ENCODE assay signal across 17 cellular contexts in genomic region chr16:79261944-79262552, GRCh38.
"Had no signal": no experiment of that assay in that cellular context is flagged by ENCODE, and none has a peak within 500 bp of the region (broad histone marks: within the 10 kb centered on the region; RNA-seq: fewer than 3 reads in every experiment).

No MANE protein-coding gene starts in this region.

- H3K27ac Mint-ChIP-seq: activated naive CD8-positive, alpha-beta T cell; activated T-cell treated with anti-CD3 and anti-CD28 coated beads, Interleukin-2, amount 50 U/mL, for 24 hours; activated T-helper 2 cell treated with anti-CD3 and anti-CD28 coated beads, Interferon-gamma antibody, Interleukin-2, Interleukin-4, amounts not matched to agents 10 μg/mL and 5 μg/mL and 100 μg/mL, durations not matched to agents 14 hours and 24 hours and 36 hours; mesothelial cell of epicardium; naive B cell; stimulated activated naive B cell treated with anti-CD40 and anti-IgM and Interleukin-4, amounts not matched to agents 10 μg/mL and 1 μg/mL and 100 μg/mL, for 72 hours; T-helper 1 cell treated with Interleukin-12 subunit alpha and Interleukin-12 subunit beta and Interleukin-4 antibody, amounts not matched to agents 30 μg/mL and 1 μg/mL, for 36 hours had no signal

- H3K27ac ChIP-seq: esophagus muscularis mucosa, foreskin keratinocyte, ovary, prostate gland, suprapubic skin, tibial artery, upper lobe of right lung, WERI-Rb-1 had no signal

- H3K9me3 Mint-ChIP-seq: mesothelial cell of epicardium, naive B cell had no signal

- H3K36me3 Mint-ChIP-seq: activated naive CD8-positive, alpha-beta T cell; mesothelial cell of epicardium; stimulated activated naive B cell treated with anti-CD40 and anti-IgM and Interleukin-4, amounts not matched to agents 10 μg/mL and 1 μg/mL and 100 μg/mL, for 72 hours had no signal

- H3K9me3 ChIP-seq: esophagus muscularis mucosa, ovary, prostate gland, suprapubic skin, tibial artery, upper lobe of right lung had no signal

- H3K4me1 ChIP-seq: foreskin keratinocyte, prostate gland, suprapubic skin, upper lobe of right lung had no signal

- H3K4me3 Mint-ChIP-seq: activated naive CD8-positive, alpha-beta T cell; activated T-cell treated with anti-CD3 and anti-CD28 coated beads, Interleukin-2, amount 50 U/mL, for 24 hours; mesothelial cell of epicardium; stimulated activated naive B cell treated with anti-CD40 and anti-IgM and Interleukin-4, amounts not matched to agents 10 μg/mL and 1 μg/mL and 100 μg/mL, for 72 hours; T-helper 1 cell treated with Interleukin-12 subunit alpha and Interleukin-12 subunit beta and Interleukin-4 antibody, amounts not matched to agents 30 μg/mL and 1 μg/mL, for 36 hours had no signal

- H3K4me1 Mint-ChIP-seq: mesothelial cell of epicardium had no signal

- H3K27me3 ChIP-seq: esophagus muscularis mucosa, foreskin keratinocyte, ovary, suprapubic skin, upper lobe of right lung had no signal

- H3K4me3 ChIP-seq: esophagus muscularis mucosa, ovary, prostate gland, suprapubic skin, tibial artery, upper lobe of right lung had no signal

- DNase-seq: dermis blood vessel endothelial cell; foreskin keratinocyte; naive B cell; stimulated activated naive B cell treated with anti-CD40 and anti-IgM and Interleukin-4, amounts not matched to agents 10 μg/mL and 1 μg/mL and 100 μg/mL, for 72 hours; T1000; tibial artery had no signal

- ATAC-seq: foreskin keratinocyte had no signal
